Comparison of ENCODE assay signal across 8 cellular contexts in genomic region chr7:108002726-108003590, GRCh38. TPM values are rescaled to one million over a fixed set of nuclear protein-coding genes. Genes with fewer than 3 reads are reported as not detected.
DNase-seq lines count a peak whose midpoint lies in the region; ATAC-seq and TF ChIP-seq lines count a peak whose summit lies in the region.

LAMB1 (minus strand) TSS chr7:108003161; CDS start chr7:108002885, 276 bp downstream.

- no peaks in the 10 kb centered on the region for H3K9me3 Mint-ChIP-seq in activated CD4-positive, alpha-beta T cell treated with anti-CD3 and anti-CD28 coated beads for 36 hours (ENCODE audit: low read depth)

- peak within 1 kb of the TSS; percentile 67 for H3K4me3 Mint-ChIP-seq in activated CD4-positive, alpha-beta T cell treated with anti-CD3 and anti-CD28 coated beads for 36 hours

- H3K4me1 ChIP-seq in body of pancreas (peaks cover 65% of the 10 kb centered on the region), hepatocyte (ENCODE audit: insufficient read depth) (peaks cover 60% of the 10 kb centered on the region)

- H2AFZ ChIP-seq in hepatocyte, result peak within 1 kb of the TSS; percentile 59

- H3K27me3 Mint-ChIP-seq in activated CD4-positive, alpha-beta T cell treated with anti-CD3 and anti-CD28 coated beads for 36 hours, result peaks cover 58% of the 10 kb centered on the region

- intact Hi-C loops in activated CD4-positive, alpha-beta T cell treated with anti-CD3 and anti-CD28 coated beads for 36 hours (cut with DNase I, micrococcal nuclease), result loop anchor here in 1 of 2 experiments (10.0 kb wide), 1 partner anchor 142 kb away; no protein-coding TSS in a partner anchor
- intact Hi-C loops in body of pancreas (cut with DNase I), result no loop called here

- TF ChIP-seq POLR2A in body of pancreas (IDR thresholded peaks at IDR 0.05), result peak; percentile 29 to 79 (median 76)

- H3K27me3 ChIP-seq in body of pancreas, result no peaks in the 10 kb centered on the region
- no peaks in the 10 kb centered on the region for H3K27me3 ChIP-seq in hepatocyte

- POLR2A ChIA-PET in activated CD4-positive, alpha-beta T cell treated with anti-CD3 and anti-CD28 coated beads for 36 hours (lab: Charles Lee), result no interaction called here

- H3K36me3 ChIP-seq in body of pancreas (replicated peaks in 1 of 2; ENCODE audit: insufficient read depth in 1 of 2, low read depth in 2 of 2), result no peaks in the 10 kb centered on the region
- H3K36me3 ChIP-seq in hepatocyte (replicated peaks; ENCODE audit: insufficient read depth, low read depth), result no peaks in the 10 kb centered on the region

- H3K4me2 ChIP-seq in hepatocyte, result peak within 1 kb of the TSS; percentile 97

- DNase-seq in activated CD4-positive, alpha-beta T cell treated with anti-CD3 and anti-CD28 coated beads for 36 hours, result peak; percentile 45
- DNase-seq in activated CD4-positive, alpha-beta T cell treated with anti-CD3 and anti-CD28 coated beads for 4 hours, result no peak
- DNase-seq in NCI-H526 (lab: John Stamatoyannopoulos, UW) (peak; percentile 30 to 76), body of pancreas (peak; percentile 66 to 82 (median 80)), hepatocyte (ENCODE audit: low spot score) (peak; percentile 89), renal cortical epithelial cell (ENCODE audit: low read depth) (peak; percentile 56)

- H3K27ac ChIP-seq in body of pancreas, result peak within 1 kb of the TSS; percentile 69 to 88 (median 80)
- H3K27ac ChIP-seq in hepatocyte, result peak within 1 kb of the TSS; percentile 95

- CTCF ChIA-PET in activated CD4-positive, alpha-beta T cell treated with anti-CD3 and anti-CD28 coated beads for 36 hours (lab: Charles Lee), result interaction anchor here (0.7 kb wide), 1 partner anchor 13 kb away, joined by 5 read pairs; no protein-coding TSS in a partner anchor

- H3K9me3 ChIP-seq in body of pancreas (no peaks in the 10 kb centered on the region), hepatocyte (ENCODE audit: low read depth) (no peaks in the 10 kb centered on the region)

- no peaks in the 10 kb centered on the region for H4K20me1 ChIP-seq in hepatocyte (ENCODE audit: insufficient read depth, poor library complexity, severe bottlenecking)

- no peaks in the 10 kb centered on the region for H3K9me2 ChIP-seq in hepatocyte (replicated peaks; ENCODE audit: insufficient read depth)

- TF ChIP-seq CTCF in body of pancreas (IDR thresholded peaks at IDR 0.05) (no peak), hepatocyte (IDR thresholded peaks at IDR 0.05; ENCODE audit: poor library complexity) (no peak)

- peak; percentile 23 for ATAC-seq in activated CD4-positive, alpha-beta T cell treated with anti-CD3 and anti-CD28 coated beads for 36 hours
- peak; percentile 64 for ATAC-seq in body of pancreas
- no peak for ATAC-seq in HG02571 (IDR thresholded peaks at IDR 0.05; ENCODE audit: unreplicated experiment)
- ATAC-seq in HG03354 (IDR thresholded peaks at IDR 0.05; ENCODE audit: poor library complexity, severe bottlenecking, unreplicated experiment), result no peak

- H3K4me3 ChIP-seq in body of pancreas (peak within 1 kb of the TSS; percentile 27 to 80), hepatocyte (peak within 1 kb of the TSS; percentile 84)

- no peak within 1 kb of the TSS for H3K27ac Mint-ChIP-seq in activated CD4-positive, alpha-beta T cell treated with anti-CD3 and anti-CD28 coated beads for 36 hours

- H3K36me3 Mint-ChIP-seq in activated CD4-positive, alpha-beta T cell treated with anti-CD3 and anti-CD28 coated beads for 36 hours (ENCODE audit: low read depth), result no peaks in the 10 kb centered on the region

- WGBS in body of pancreas, 2 donors, result 0 to 1% methylated on average over 31 to 74 of the region's 75 CpGs
- under 1% methylated on average over 54 of the region's 75 CpGs for WGBS in hepatocyte (ENCODE audit: low lambda C conversion rate, missing lambda C conversion rate)

- H3K4me1 Mint-ChIP-seq in activated CD4-positive, alpha-beta T cell treated with anti-CD3 and anti-CD28 coated beads for 36 hours, result peaks cover 14% of the 10 kb centered on the region

- peaks cover 44% of the 10 kb centered on the region for H3K79me2 ChIP-seq in hepatocyte

RNA-seq across cellular contexts. Expression of gene LAMB1, which starts in this region (rescaled TPM):
- under 1 TPM in 1 of 2 experiments, not detected in 1; 0.16 TPM for total RNA-seq in activated CD4-positive, alpha-beta T cell treated with anti-CD3 and anti-CD28 coated beads for 36 hours
- total RNA-seq in body of pancreas (100 to 1,000 TPM in 1 of 2 donors, 10 to 100 TPM in 1; 91.6 to 130 TPM), hepatocyte (323 and 355 TPM in 2 replicates), renal cortical epithelial cell (188 and 329 TPM in 2 replicates)
- polyA plus RNA-seq in hepatocyte, result 284 and 329 TPM in 2 replicates

Comparison
In these comparisons a context has a peak if more than half of its experiments do, and no peak if none do; other contexts are left out.
1. RNA of gene LAMB1 (total RNA-seq): 188 to 329 TPM in renal cortical epithelial cell, 323 to 355 TPM in hepatocyte and 91.6 to 130 TPM in body of pancreas; 0.16 TPM in activated CD4-positive, alpha-beta T cell treated with anti-CD3 and anti-CD28 coated beads for 36 hours; every median in the first group is over 10 times any median in the second.
2. Peak in DNase-seq and ATAC-seq in activated CD4-positive, alpha-beta T cell treated with anti-CD3 and anti-CD28 coated beads for 36 hours; RNA of the gene not detected or under 1 TPM.
3. DNase-seq: peak in NCI-H526 (2 of 2), body of pancreas (4 of 4), hepatocyte (single experiment) and renal cortical epithelial cell (single experiment); none in activated CD4-positive, alpha-beta T cell treated with anti-CD3 and anti-CD28 coated beads for 4 hours (0 of 2).